ENCODE assay signal across 12 cellular contexts in genomic region chr12:70722584-70723343, GRCh38.
DNase-seq lines count a peak whose midpoint lies in the region; ATAC-seq and TF ChIP-seq lines count a peak whose summit lies in the region.
"Had no signal": no experiment of that assay in that cellular context is flagged by ENCODE, and none has a peak within 500 bp of the region (broad histone marks: within the 10 kb centered on the region; RNA-seq: fewer than 3 reads in every experiment).

No MANE protein-coding gene starts in this region.

- no peak overlapping the region for H3K9ac ChIP-seq in PC-3 (ENCODE audit: low read length)

- no peaks in the 10 kb centered on the region for H3K4me1 ChIP-seq in PC-3 (ENCODE audit: insufficient read depth, low read length)

- no peaks in the 10 kb centered on the region for H3K9me2 ChIP-seq in PC-3 (replicated peaks; ENCODE audit: low read length)

- H3K4me3 Mint-ChIP-seq in endothelial cell (ENCODE audit: unreplicated experiment) = no peak overlapping the region
- H3K4me3 Mint-ChIP-seq: activated naive CD4-positive, alpha-beta T cell treated with anti-CD3 and anti-CD28 coated beads, Interleukin-2, amount 50 U/mL, for 24 hours had no signal

- H4K20me1 ChIP-seq in PC-3 (ENCODE audit: low read length) = no peaks in the 10 kb centered on the region

- intact Hi-C loops in PC-3 (cut with micrococcal nuclease) = loop anchor here (10.0 kb wide), 1 partner anchor 358 kb away; the partner anchor contains the start of gene KCNMB4

- DNase-seq in GM12865 (ENCODE audit: low read depth) (peak; percentile 9), LHCN-M2 (ENCODE audit: low read depth) (peak; percentile 10), endothelial cell (ENCODE audit: low spot score) (peak; percentile 22), myocyte (ENCODE audit: low read depth) (peak; percentile 19), PC-3 (no peak), iPS-NIHi11 (ENCODE audit: low spot score) (no peak)
- no peak for DNase-seq in stimulated activated CD4-positive, alpha-beta T cell treated with anti-CD3 and anti-CD28 coated beads, Interleukin-12 subunit alpha, Interleukin-12 subunit beta, amount 100 ng/mL, for 4 hours
- DNase-seq: DMS153; KG1; NCI-H2227 treated with DMSO at 0.1 percent for 48 hours; stimulated activated CD4-positive, alpha-beta T cell treated with anti-CD3 and anti-CD28 coated beads, Interleukin-2, amount 100 ng/mL, for 24 hours had no signal

- CTCF ChIA-PET in PC-3 (lab: Charles Lee) = interaction anchor here (0.6 kb wide), 1 partner anchor 31 kb away, joined by 3 read pairs; no protein-coding TSS in a partner anchor

- no peak overlapping the region for H3K4me3 ChIP-seq in GM12865 (ENCODE audit: low read depth, low read length)
- no peak overlapping the region for H3K4me3 ChIP-seq in PC-3 (ENCODE audit: low read length)

- H3K79me2 ChIP-seq in PC-3 (ENCODE audit: low read length) = no peaks in the 10 kb centered on the region

- no peak overlapping the region for H3K4me2 ChIP-seq in PC-3 (ENCODE audit: low read length)

- H3K4me1 Mint-ChIP-seq in endothelial cell (ENCODE audit: unreplicated experiment) = peaks cover 53% of the 10 kb centered on the region

- no peaks in the 10 kb centered on the region for H3F3A ChIP-seq in PC-3 (ENCODE audit: low read length, unreplicated experiment)

- H3K27ac ChIP-seq in PC-3 (ENCODE audit: low read length) = no peak overlapping the region

- peak overlapping the region; percentile 98 for H3K27ac Mint-ChIP-seq in endothelial cell (ENCODE audit: unreplicated experiment)
- H3K27ac Mint-ChIP-seq: activated naive CD4-positive, alpha-beta T cell treated with anti-CD3 and anti-CD28 coated beads, Interleukin-2, amount 50 U/mL, for 24 hours had no signal

- no peak for TF ChIP-seq CTCF in GM12865 (IDR thresholded peaks at IDR 0.05; ENCODE audit: insufficient read depth, low read depth, low read length, missing control alignments)
- TF ChIP-seq CTCF in endothelial cell (IDR thresholded peaks at IDR 0.05; ENCODE audit: unreplicated experiment) = no peak
- TF ChIP-seq CTCF in PC-3 (conservative IDR thresholded peaks at IDR 0.05; ENCODE audit: low read depth, low read length) = no peak

- peaks cover 6% of the 10 kb centered on the region for H3K27me3 Mint-ChIP-seq in endothelial cell (ENCODE audit: unreplicated experiment)

- H2AFZ ChIP-seq in PC-3 (ENCODE audit: low read length) = no peak overlapping the region

- no peaks in the 10 kb centered on the region for H3K9me3 Mint-ChIP-seq in endothelial cell (ENCODE audit: unreplicated experiment)
- H3K9me3 Mint-ChIP-seq: activated naive CD4-positive, alpha-beta T cell treated with anti-CD3 and anti-CD28 coated beads, Interleukin-2, amount 50 U/mL, for 24 hours had no signal

- no peaks in the 10 kb centered on the region; the same call in 1 of the 2 replicates for H3K36me3 ChIP-seq in PC-3 (ENCODE audit: low read depth, low read length)

- no peaks in the 10 kb centered on the region for H3K36me3 Mint-ChIP-seq in endothelial cell (ENCODE audit: low read depth, unreplicated experiment)
- H3K36me3 Mint-ChIP-seq: activated naive CD4-positive, alpha-beta T cell treated with anti-CD3 and anti-CD28 coated beads, Interleukin-2, amount 50 U/mL, for 24 hours had no signal

- no peaks in the 10 kb centered on the region for H3K9me3 ChIP-seq in PC-3 (ENCODE audit: low read length)

- no peaks in the 10 kb centered on the region for H3K27me3 ChIP-seq in PC-3 (ENCODE audit: low read length)

- ATAC-seq in PC-3 = no peak

- no TSS peak for BruUV-seq in PC-3 (replicated peaks; lab: Mats Ljungman, UMichigan)

- POLR2A ChIA-PET in PC-3 (lab: Charles Lee; ENCODE audit: unreplicated experiment) = no interaction called here

Comparison
In these comparisons a context has a peak if more than half of its experiments do, and no peak if none do; other contexts are left out.
1. DNase-seq: peak in GM12865 (single experiment), LHCN-M2 (single experiment), endothelial cell (single experiment) and myocyte (single experiment); none in PC-3 (single experiment), stimulated activated CD4-positive, alpha-beta T cell treated with anti-CD3 and anti-CD28 coated beads, Interleukin-12 subunit alpha, Interleukin-12 subunit beta, amount 100 ng/mL, for 4 hours (single experiment) and iPS-NIHi11 (single experiment).